ENCODE assay signal across 29 cellular contexts in genomic region chr11:87392665-87393064, GRCh38.
"Had no signal": no experiment of that assay in that cellular context is flagged by ENCODE, and none has a peak within 500 bp of the region (broad histone marks: within the 10 kb centered on the region; RNA-seq: fewer than 3 reads in every experiment).

No MANE protein-coding gene starts in this region.

- FAIRE-seq: urothelium cell line had no signal

- DNase-seq: stimulated activated CD4-positive, alpha-beta T cell treated with anti-CD3 and anti-CD28 coated beads, Interleukin-2, amount 100 ng/mL, for 48 hours; stimulated activated CD4-positive, alpha-beta T cell treated with anti-CD3 and anti-CD28 coated beads, Interleukin-4, amount 100 ng/mL, for 1 hour; stimulated activated CD4-positive, alpha-beta T cell treated with anti-CD3 and anti-CD28 coated beads, Interleukin-4, amount 100 ng/mL, for 24 hours; stimulated activated CD4-positive, alpha-beta T cell treated with anti-CD3 and anti-CD28 coated beads, Interleukin-4, amount 100 ng/mL, for 4 hours; stimulated activated CD8-positive, alpha-beta memory T cell treated with anti-CD3 and anti-CD28 coated beads, Interleukin-4, amount 100 ng/mL, for 48 hours; stimulated activated naive B cell treated with anti-CD40 and anti-IgM and Interleukin-4, amounts not matched to agents 10 μg/mL and 1 μg/mL and 100 μg/mL, for 72 hours; stimulated activated naive CD4-positive, alpha-beta T cell; stimulated activated naive CD4-positive, alpha-beta T cell treated with Interleukin-2 at 50 U/mL for 16 hours; stimulated activated naive CD8-positive, alpha-beta T cell treated with anti-CD3 and anti-CD28 coated beads, Interleukin-15, amount 100 ng/mL, for 72 hours; stimulated activated naive CD8-positive, alpha-beta T cell treated with anti-CD3 and anti-CD28 coated beads, Interleukin-15, Interleukin-2, amounts not matched to agents 100 U/mL and 50 U/mL, for 24 hours; stomach; substantia nigra; testis; thyroid gland; tibial artery; transverse colon; trophoblast cell; upper lobe of left lung; upper lobe of right lung; uterus had no signal

- H3K4me3 Mint-ChIP-seq: stimulated activated effector memory CD8-positive, alpha-beta T cell treated with anti-CD3 and anti-CD28 coated beads, Interleukin-12 subunit alpha, Interleukin-12 subunit beta, amount 100 ng/mL, for 72 hours; stimulated activated memory B cell treated with anti-CD40 and anti-IgM and Interleukin-4, amounts not matched to agents 10 μg/mL and 1 μg/mL and 100 μg/mL, for 72 hours; stimulated activated naive B cell treated with anti-CD40 and anti-IgM and Interleukin-4, amounts not matched to agents 10 μg/mL and 1 μg/mL and 100 μg/mL, for 72 hours; stimulated activated naive CD8-positive, alpha-beta T cell treated with anti-CD3 and anti-CD28 coated beads, Interleukin-15, amount 100 ng/mL, for 72 hours; stimulated activated naive CD8-positive, alpha-beta T cell treated with anti-CD3 and anti-CD28 coated beads, Interleukin-15, Interleukin-2, amounts not matched to agents 100 ng/mL and 50 ng/mL, for 24 hours; type B pancreatic cell had no signal

- H3K4me3 ChIP-seq: stomach, suprapubic skin, testis, thoracic aorta, thyroid gland, tibial artery, tibial nerve, transverse colon, upper lobe of left lung, upper lobe of right lung, uterus, vagina had no signal

- H3K4me1 Mint-ChIP-seq: stimulated activated effector memory CD8-positive, alpha-beta T cell treated with anti-CD3 and anti-CD28 coated beads, Interleukin-12 subunit alpha, Interleukin-12 subunit beta, amount 100 ng/mL, for 72 hours; stimulated activated memory B cell treated with anti-CD40 and anti-IgM and Interleukin-4, amounts not matched to agents 10 μg/mL and 1 μg/mL and 100 μg/mL, for 72 hours; stimulated activated naive B cell treated with anti-CD40 and anti-IgM and Interleukin-4, amounts not matched to agents 10 μg/mL and 1 μg/mL and 100 μg/mL, for 72 hours; stimulated activated naive CD8-positive, alpha-beta T cell treated with anti-CD3 and anti-CD28 coated beads, Interleukin-15, amount 100 ng/mL, for 72 hours had no signal

- H3K27me3 Mint-ChIP-seq: stimulated activated memory B cell treated with anti-CD40 and anti-IgM and Interleukin-4, amounts not matched to agents 10 μg/mL and 1 μg/mL and 100 μg/mL, for 72 hours; stimulated activated naive B cell treated with anti-CD40 and anti-IgM and Interleukin-4, amounts not matched to agents 10 μg/mL and 1 μg/mL and 100 μg/mL, for 72 hours; type B pancreatic cell had no signal

- H3K27ac ChIP-seq: stomach, suprapubic skin, testis, thoracic aorta, thyroid gland, transverse colon, upper lobe of left lung, upper lobe of right lung, uterus, vagina had no signal

- ATAC-seq: stimulated activated effector memory CD8-positive, alpha-beta T cell treated with anti-CD3 and anti-CD28 coated beads, Interleukin-12 subunit alpha, Interleukin-12 subunit beta, amount 100 ng/mL, for 72 hours; stimulated activated memory B cell treated with anti-CD40 and anti-IgM and Interleukin-4, amounts not matched to agents 10 μg/mL and 1 μg/mL and 100 μg/mL, for 72 hours; stimulated activated naive B cell treated with anti-CD40 and anti-IgM and Interleukin-4, amounts not matched to agents 10 μg/mL and 1 μg/mL and 100 μg/mL, for 72 hours; stimulated activated naive CD8-positive, alpha-beta T cell treated with anti-CD3 and anti-CD28 coated beads, Interleukin-15, amount 100 ng/mL, for 72 hours; stimulated activated naive CD8-positive, alpha-beta T cell treated with anti-CD3 and anti-CD28 coated beads, Interleukin-15, Interleukin-2, amounts not matched to agents 100 U/mL and 50 U/mL, for 24 hours; upper lobe of right lung had no signal

- H3K4me1 ChIP-seq: stomach, suprapubic skin, testis, thyroid gland, transverse colon, upper lobe of left lung, upper lobe of right lung, uterus, vagina had no signal

- H3K9me3 ChIP-seq: suprapubic skin, testis, thoracic aorta, thyroid gland, tibial nerve, transverse colon, upper lobe of left lung, upper lobe of right lung, uterus, vagina had no signal

- H3K9me3 Mint-ChIP-seq: type B pancreatic cell had no signal

- H3K36me3 ChIP-seq: stomach, suprapubic skin, thoracic aorta, thyroid gland, tibial artery, tibial nerve, transverse colon, upper lobe of left lung, upper lobe of right lung, uterus, vagina had no signal

- H3K27me3 ChIP-seq: stomach, suprapubic skin, testis, thyroid gland, tibial artery, tibial nerve, transverse colon, upper lobe of left lung, upper lobe of right lung, uterus, vagina had no signal

- H3K27ac Mint-ChIP-seq: stimulated activated effector memory CD8-positive, alpha-beta T cell treated with anti-CD3 and anti-CD28 coated beads, Interleukin-12 subunit alpha, Interleukin-12 subunit beta, amount 100 ng/mL, for 72 hours; stimulated activated memory B cell treated with anti-CD40 and anti-IgM and Interleukin-4, amounts not matched to agents 10 μg/mL and 1 μg/mL and 100 μg/mL, for 72 hours; stimulated activated naive B cell treated with anti-CD40 and anti-IgM and Interleukin-4, amounts not matched to agents 10 μg/mL and 1 μg/mL and 100 μg/mL, for 72 hours; stimulated activated naive CD8-positive, alpha-beta T cell treated with anti-CD3 and anti-CD28 coated beads, Interleukin-15, amount 100 ng/mL, for 72 hours; stimulated activated naive CD8-positive, alpha-beta T cell treated with anti-CD3 and anti-CD28 coated beads, Interleukin-15, Interleukin-2, amounts not matched to agents 100 ng/mL and 50 ng/mL, for 24 hours; type B pancreatic cell had no signal

- H3K36me3 Mint-ChIP-seq: stimulated activated effector memory CD8-positive, alpha-beta T cell treated with anti-CD3 and anti-CD28 coated beads, Interleukin-12 subunit alpha, Interleukin-12 subunit beta, amount 100 ng/mL, for 72 hours; stimulated activated memory B cell treated with anti-CD40 and anti-IgM and Interleukin-4, amounts not matched to agents 10 μg/mL and 1 μg/mL and 100 μg/mL, for 72 hours; stimulated activated naive B cell treated with anti-CD40 and anti-IgM and Interleukin-4, amounts not matched to agents 10 μg/mL and 1 μg/mL and 100 μg/mL, for 72 hours; type B pancreatic cell had no signal
